Comparison of ENCODE assay signal across 1 cellular context in genomic region chr18:9136315-9137141, GRCh38.
A peak's percentile ranks its signal among the peaks of the same experiment; 100 is the strongest.
TF ChIP-seq lines count a peak whose summit lies in the region.

Gene ANKRD12 (plus strand): TSS chr18:9136781. CDS start chr18:9182433, 45,652 bp downstream.

TF ChIP-seq in K562, 482 proteins besides CTCF, POLR2A, EP300 and RAD21 (continued from another document and continues in another):
- TF ChIP-seq CHD7 (IDR thresholded peaks at IDR 0.05; ENCODE audit: low read depth, low read length): no peak
- TF ChIP-seq PRPF4 (IDR thresholded peaks at IDR 0.05; ENCODE audit: insufficient read depth, low read depth, low read length, poor library complexity, severe bottlenecking): no peak
- TF ChIP-seq HDAC6 (IDR thresholded peaks at IDR 0.05; ENCODE audit: low read depth, low read length): no peak
- TF ChIP-seq CCAR2 (IDR thresholded peaks at IDR 0.05; ENCODE audit: low read depth, low read length): no peak
- TF ChIP-seq RBFOX2 (IDR thresholded peaks at IDR 0.05; ENCODE audit: low read depth, low read length): peak; percentile 90
- TF ChIP-seq C11orf30 (IDR thresholded peaks at IDR 0.05; ENCODE audit: low read depth): no peak
- TF ChIP-seq E2F6 (IDR thresholded peaks at IDR 0.05; ENCODE audit: borderline replicate concordance in 1 of 2, extremely low read depth in 1 of 2, insufficient read depth in 1 of 2, insufficient read length in 1 of 2, low read depth in 1 of 2, low read length in 1 of 2, poor library complexity in 1 of 2, severe bottlenecking in 1 of 2): peak; percentile 25 to 59
- TF ChIP-seq HDGF (IDR thresholded peaks at IDR 0.05): no peak
- no peak for TF ChIP-seq SAP30 (IDR thresholded peaks at IDR 0.05; ENCODE audit: borderline replicate concordance, insufficient read depth, low read depth, low read length, poor library complexity, severe bottlenecking)
- peak; percentile 52; the same call in 1 of the 2 replicates for TF ChIP-seq DPF2 (IDR thresholded peaks at IDR 0.05)
- no peak for TF ChIP-seq ZNF41 (CRISPR knock-in tag; conservative IDR thresholded peaks at IDR 0.05)
- TF ChIP-seq SMARCA5 (IDR thresholded peaks at IDR 0.05): no peak; the same call in 1 of the 2 replicates
- no peak for TF ChIP-seq ZNF197 (CRISPR knock-in tag; IDR thresholded peaks at IDR 0.05; ENCODE audit: low read depth)
- no peak for TF ChIP-seq CBX5 (IDR thresholded peaks at IDR 0.05; ENCODE audit: borderline replicate concordance, low read depth)
- TF ChIP-seq IRF9 (tag; IDR thresholded peaks at IDR 0.05): no peak
- no peak for TF ChIP-seq ZNF224 (CRISPR knock-in tag; IDR thresholded peaks at IDR 0.05)
- no peak for TF ChIP-seq CSDE1 (IDR thresholded peaks at IDR 0.05)
- TF ChIP-seq BRF1 (IDR thresholded peaks at IDR 0.05; ENCODE audit: borderline replicate concordance, extremely low read depth, insufficient read length): no peak
- no peak for TF ChIP-seq MBD1 (CRISPR knock-in tag; IDR thresholded peaks at IDR 0.05)
- no peak for TF ChIP-seq CEBPB (tag; IDR thresholded peaks at IDR 0.05)
- peak; percentile 14 for TF ChIP-seq SIRT6 (IDR thresholded peaks at IDR 0.05; ENCODE audit: low read depth, low read length)
- TF ChIP-seq MGA (IDR thresholded peaks at IDR 0.05): no peak
- TF ChIP-seq KDM4B (IDR thresholded peaks at IDR 0.05; ENCODE audit: borderline replicate concordance in 2 of 2, low read depth in 1 of 2): peak in 1 of 2 experiments; percentile 89; a peak in 1 of 4 replicates
- TF ChIP-seq NFRKB (IDR thresholded peaks at IDR 0.05; ENCODE audit: low read depth): peak; percentile 28; the same call in 1 of the 2 replicates
